ENCODE assay signal across 10 cellular contexts in genomic region chr11:65855927-65856363, GRCh38. TPM values are rescaled to one million over a fixed set of nuclear protein-coding genes. Genes with fewer than 3 reads are reported as not detected.
DNase-seq lines count a peak whose midpoint lies in the region; ATAC-seq and TF ChIP-seq lines count a peak whose summit lies in the region.
"Had no signal": no experiment of that assay in that cellular context is flagged by ENCODE, and none has a peak within 500 bp of the region (broad histone marks: within the 10 kb centered on the region; RNA-seq: fewer than 3 reads in every experiment).

No MANE protein-coding gene starts in this region.

- peak overlapping the region; percentile 86 for H3K9ac ChIP-seq in DND-41 (ENCODE audit: low read depth, low read length)
- no peak overlapping the region for H3K9ac ChIP-seq in endocrine pancreas (ENCODE audit: control insufficient read depth, insufficient read depth, low read length)
- H3K9ac ChIP-seq in parathyroid adenoma = no peak overlapping the region

- intact Hi-C loops in OCI-LY7 (cut with micrococcal nuclease; ENCODE audit: unreplicated experiment) (loop anchor here (5.0 kb wide), 1 partner anchor 411 kb away; the partner anchor contains the start of gene RAB1B), left colon (cut with DNase I, micrococcal nuclease) (no loop called here)

- no peaks in the 10 kb centered on the region for H3K27me3 ChIP-seq in DND-41 (ENCODE audit: insufficient read depth, low read length, poor library complexity)
- no peaks in the 10 kb centered on the region for H3K27me3 ChIP-seq in endocrine pancreas (ENCODE audit: control insufficient read depth, insufficient read depth, low read length)
- no peaks in the 10 kb centered on the region for H3K27me3 ChIP-seq in parathyroid adenoma (ENCODE audit: control insufficient read depth, insufficient read depth, low read length)

- BruUV-seq in OCI-LY7 (replicated peaks; lab: Mats Ljungman, UMichigan) = no TSS peak

- DNase-seq in DND-41 (peak; percentile 2), OCI-LY7 (ENCODE audit: low spot score) (no peak), EL (no peak), left colon (no peak), germinal center (ENCODE audit: low spot score) (no peak), A172 (ENCODE audit: low spot score) (no peak)
- DNase-seq: caudate nucleus, NCI-H2081 treated with DMSO at 0.1 percent for 48 hours had no signal

- H3K4me3 ChIP-seq in DND-41 (ENCODE audit: low read depth in 1 of 2, low read length in 2 of 2) (peak overlapping the region; percentile 50 to 72; a peak in 3 of 4 replicates), OCI-LY7 (ENCODE audit: low read depth, low read length, poor library complexity, severe bottlenecking) (peak overlapping the region; percentile 99), endocrine pancreas (ENCODE audit: control insufficient read depth, insufficient read depth, low read length) (peak overlapping the region; percentile 65), parathyroid adenoma (ENCODE audit: low read depth, low read length) (no peak overlapping the region)

- H3K27ac ChIP-seq in DND-41 (ENCODE audit: low read length) (peak overlapping the region; percentile 84; the same call in 1 of the 2 replicates), OCI-LY7 (ENCODE audit: low read depth, low read length, poor library complexity, severe bottlenecking) (no peak overlapping the region), parathyroid adenoma (no peak overlapping the region)

- H3K36me3 ChIP-seq in DND-41 (ENCODE audit: insufficient read depth, low read length) (peaks cover 68% of the 10 kb centered on the region), OCI-LY7 (ENCODE audit: insufficient read depth, low read length) (peaks cover 66% of the 10 kb centered on the region), endocrine pancreas (ENCODE audit: control insufficient read depth, insufficient read depth, low read length) (peaks cover 13% of the 10 kb centered on the region), parathyroid adenoma (ENCODE audit: control insufficient read depth, insufficient read depth, low read length) (no peaks in the 10 kb centered on the region)

- H3K4me1 ChIP-seq in DND-41 (ENCODE audit: insufficient read depth, low read length) = peaks cover 34% of the 10 kb centered on the region
- H3K4me1 ChIP-seq in OCI-LY7 (ENCODE audit: insufficient read depth, low read length, poor library complexity, severe bottlenecking) = peaks cover 20% of the 10 kb centered on the region
- no peaks in the 10 kb centered on the region for H3K4me1 ChIP-seq in endocrine pancreas (ENCODE audit: control insufficient read depth, insufficient read depth, low read length)
- H3K4me1 ChIP-seq in parathyroid adenoma = peaks cover 6% of the 10 kb centered on the region

- no peaks in the 10 kb centered on the region for H3K9me2 ChIP-seq in OCI-LY7 (ENCODE audit: insufficient read depth, low read length)

- CTCF ChIA-PET in OCI-LY7 (lab: Charles Lee; ENCODE audit: unreplicated experiment) = no interaction called here

- TF ChIP-seq CTCF in DND-41 (IDR thresholded peaks at IDR 0.05; ENCODE audit: borderline replicate concordance, extremely low read depth, low read length, poor library complexity, severe bottlenecking) (no peak), OCI-LY7 (conservative IDR thresholded peaks at IDR 0.05; ENCODE audit: low read length) (no peak), parathyroid adenoma (IDR thresholded peaks at IDR 0.05) (no peak)

- peak overlapping the region; percentile 72 for H3K4me2 ChIP-seq in DND-41 (ENCODE audit: insufficient read depth, low read length)
- peak overlapping the region; percentile 94 for H3K4me2 ChIP-seq in OCI-LY7 (ENCODE audit: low read length)
- H3K4me2 ChIP-seq in parathyroid adenoma (ENCODE audit: low read length) = peak overlapping the region; percentile 83

- H2AFZ ChIP-seq in DND-41 (ENCODE audit: low read depth, low read length) = no peak overlapping the region
- no peak overlapping the region for H2AFZ ChIP-seq in OCI-LY7 (ENCODE audit: low read length)
- no peak overlapping the region for H2AFZ ChIP-seq in parathyroid adenoma

- peaks cover 68% of the 10 kb centered on the region for H4K20me1 ChIP-seq in DND-41 (ENCODE audit: insufficient read depth, low read length)
- H4K20me1 ChIP-seq in OCI-LY7 (ENCODE audit: insufficient read depth, low read length) = peaks cover 16% of the 10 kb centered on the region

- POLR2A ChIA-PET in OCI-LY7 (lab: Charles Lee) = no interaction called here

- H3K9me3 ChIP-seq in DND-41 (ENCODE audit: insufficient read depth, low read length, severe bottlenecking) = no peaks in the 10 kb centered on the region
- H3K9me3 ChIP-seq in OCI-LY7 (ENCODE audit: low read length) = peaks cover 7% of the 10 kb centered on the region; the same call in 1 of the 2 replicates
- no peaks in the 10 kb centered on the region for H3K9me3 ChIP-seq in endocrine pancreas (ENCODE audit: control insufficient read depth, low read length)
- no peaks in the 10 kb centered on the region for H3K9me3 ChIP-seq in parathyroid adenoma (ENCODE audit: control insufficient read depth, low read length)

- ATAC-seq in DND-41 (ENCODE audit: insufficient read depth, low read depth) (no peak), left colon (no peak)

- H3K79me2 ChIP-seq in DND-41 (ENCODE audit: insufficient read depth, low read length) = peaks cover 50% of the 10 kb centered on the region
- peaks cover 37% of the 10 kb centered on the region for H3K79me2 ChIP-seq in OCI-LY7 (ENCODE audit: insufficient read depth, low read depth, low read length)
- peaks cover 3% of the 10 kb centered on the region for H3K79me2 ChIP-seq in parathyroid adenoma

RNA-seq across cellular contexts. Expression of gene CFL1, which starts 2.0 kb away (rescaled TPM):
- total RNA-seq in OCI-LY7 (2014; rRNA removed; shearing (Covaris generic)) = 1,019 and 1,146 TPM in 2 replicates
- 1,064 and 1,119 TPM in 2 replicates for total RNA-seq in OCI-LY7 (2022)
- total RNA-seq in left colon = 1,000 to 10,000 TPM; 1,740 to 2,016 TPM
- total RNA-seq in A172 (2014; rRNA removed; shearing (Covaris generic)) = 1,263 and 1,396 TPM in 2 replicates

RNA-seq across cellular contexts. Expression of gene MUS81, which starts 4.3 kb away (rescaled TPM):
- 110 and 130 TPM in 2 replicates for total RNA-seq in OCI-LY7 (2014; rRNA removed; shearing (Covaris generic))
- total RNA-seq in OCI-LY7 (2022) (94.2 and 102 TPM in 2 replicates), left colon (10 to 100 TPM; 55.7 to 63.4 TPM)
- total RNA-seq in A172 (2014; rRNA removed; shearing (Covaris generic)) = 27.1 and 35.3 TPM in 2 replicates

RNA-seq across cellular contexts. Expression of gene EFEMP2, which starts 16.7 kb away (rescaled TPM):
- total RNA-seq in OCI-LY7 (2014; rRNA removed; shearing (Covaris generic)) = 6.1 and 7.2 TPM in 2 replicates
- 7.6 and 8.9 TPM in 2 replicates for total RNA-seq in OCI-LY7 (2022)
- total RNA-seq in left colon = 10 to 100 TPM in 1 of 2 donors, 1 to 10 TPM in 1; 4.5 to 21.4 TPM
- total RNA-seq in A172 (2014; rRNA removed; shearing (Covaris generic)) = 48.5 and 56.8 TPM in 2 replicates

RNA-seq across cellular contexts. Expression of gene SNX32, which starts 22.2 kb away (rescaled TPM):
- not detected in 2 replicates for total RNA-seq in OCI-LY7 (2014; rRNA removed; shearing (Covaris generic))
- not detected in 2 replicates for total RNA-seq in OCI-LY7 (2022)
- total RNA-seq in left colon = 1 to 10 TPM; 1.6 to 3.8 TPM
- total RNA-seq in A172 (2014; rRNA removed; shearing (Covaris generic)) = not detected in 2 replicates

RNA-seq across cellular contexts. Expression of gene CTSW, which starts 23.7 kb away (rescaled TPM):
- total RNA-seq in OCI-LY7 (2014; rRNA removed; shearing (Covaris generic)) = not detected in 2 replicates
- total RNA-seq in OCI-LY7 (2022) (not detected in 2 replicates), left colon (1 to 10 TPM; 1.5 to 2.4 TPM)
- 0.79 and 1.8 TPM in 2 replicates for total RNA-seq in A172 (2014; rRNA removed; shearing (Covaris generic))
